In genomic region chr7:5678295-5679046, GRCh38 we compare ENCODE assay signal across 8 cellular contexts.
DNase-seq lines count a peak whose midpoint lies in the region; ATAC-seq, FAIRE-seq and TF ChIP-seq lines count a peak whose summit lies in the region.

No MANE protein-coding gene starts in this region.

- intact Hi-C loops in CD14-positive monocyte (cut with micrococcal nuclease): loop anchor here (5.0 kb wide), 1 partner anchor 181 kb away; no protein-coding TSS in a partner anchor
- intact Hi-C loops in naive thymus-derived CD4-positive, alpha-beta T cell (cut with micrococcal nuclease): loop anchor here (1.0 to 2.0 kb wide), 2 partner anchors 16 to 184 kb away; no protein-coding TSS in a partner anchor

- H3K9me3 ChIP-seq in astrocyte (ENCODE audit: insufficient read depth, low read depth, low read length): no peaks in the 10 kb centered on the region
- no peaks in the 10 kb centered on the region for H3K9me3 ChIP-seq in naive thymus-derived CD4-positive, alpha-beta T cell (ENCODE audit: control insufficient read depth in 2 of 3, low read length in 3 of 3)
- no peaks in the 10 kb centered on the region for H3K9me3 ChIP-seq in neural progenitor cell (ENCODE audit: low read depth)

- POLR2A ChIA-PET in naive thymus-derived CD4-positive, alpha-beta T cell (lab: Charles Lee): interaction anchor here (0.5 to 18.7 kb wide), 3 partner anchors 20 to 183 kb away, joined by 3 to 177 read pairs (median 3); no protein-coding TSS in a partner anchor

- FAIRE-seq in astrocyte (lab: Jason Lieb, UNC): no peak

- H3K27ac Mint-ChIP-seq in CD14-positive monocyte (peak overlapping the region; percentile 98 to 99 (median 99)), IgD-negative memory B cell (peak overlapping the region; percentile 52 to 97 (median 91)), astrocyte (ENCODE audit: unreplicated experiment) (peak overlapping the region; percentile 3), neural progenitor cell (no peak overlapping the region)
- H3K27ac Mint-ChIP-seq in naive thymus-derived CD4-positive, alpha-beta T cell: peak overlapping the region in 7 of 9 donors; percentile 2 to 81 (median 59)

- peaks cover 35% of the 10 kb centered on the region for H3F3A ChIP-seq in neural progenitor cell (ENCODE audit: low read depth)

- H4K20me1 ChIP-seq in astrocyte (ENCODE audit: insufficient read depth, low read length): peaks cover 61% of the 10 kb centered on the region
- peaks cover 35% of the 10 kb centered on the region for H4K20me1 ChIP-seq in neural progenitor cell (ENCODE audit: low read depth)

- peaks cover 16% of the 10 kb centered on the region for H3K4me1 ChIP-seq in astrocyte (ENCODE audit: insufficient read depth, low read length)
- peaks cover 5 to 22% of the 10 kb centered on the region in 2 donors for H3K4me1 ChIP-seq in naive thymus-derived CD4-positive, alpha-beta T cell (ENCODE audit: control insufficient read depth in 2 of 2, insufficient read depth in 2 of 2, low read length in 2 of 2)
- H3K4me1 ChIP-seq in neural progenitor cell: peaks cover 11% of the 10 kb centered on the region

- no peak overlapping the region for H3K4me3 ChIP-seq in astrocyte (ENCODE audit: insufficient read depth, low read depth, low read length)
- H3K4me3 ChIP-seq in naive thymus-derived CD4-positive, alpha-beta T cell (ENCODE audit: low read length): no peak overlapping the region
- no peak overlapping the region for H3K4me3 ChIP-seq in neural progenitor cell

- peaks cover 67% of the 10 kb centered on the region for H3K4me1 Mint-ChIP-seq in CD14-positive monocyte
- H3K4me1 Mint-ChIP-seq in IgD-negative memory B cell: peaks cover 32 to 51% (median 43%) of the 10 kb centered on the region in 3 donors
- H3K4me1 Mint-ChIP-seq in astrocyte (ENCODE audit: low read depth, unreplicated experiment): peaks cover 34% of the 10 kb centered on the region
- peaks cover 44 to 71% (median 61%) of the 10 kb centered on the region in 7 donors for H3K4me1 Mint-ChIP-seq in naive thymus-derived CD4-positive, alpha-beta T cell
- peaks cover 51% of the 10 kb centered on the region for H3K4me1 Mint-ChIP-seq in neural progenitor cell

- H2AFZ ChIP-seq in astrocyte (ENCODE audit: low read depth, low read length): no peak overlapping the region
- no peak overlapping the region for H2AFZ ChIP-seq in neural progenitor cell (replicated peaks)

- no peak overlapping the region for H3K4me2 ChIP-seq in astrocyte (ENCODE audit: low read length)
- H3K4me2 ChIP-seq in neural progenitor cell: no peak overlapping the region

- H3K36me3 Mint-ChIP-seq in CD14-positive monocyte: peaks cover 13 to 40% of the 10 kb centered on the region in 2 donors
- peaks cover 3% of the 10 kb centered on the region for H3K36me3 Mint-ChIP-seq in IgD-negative memory B cell
- peaks cover 12% of the 10 kb centered on the region for H3K36me3 Mint-ChIP-seq in astrocyte (ENCODE audit: low read depth, unreplicated experiment)
- H3K36me3 Mint-ChIP-seq in naive thymus-derived CD4-positive, alpha-beta T cell: peaks cover 1 to 19% (median 6%) of the 10 kb centered on the region in 5 donors
- H3K36me3 Mint-ChIP-seq in neural progenitor cell: peaks cover 3% of the 10 kb centered on the region

- peaks cover 1% of the 10 kb centered on the region for H3K36me3 ChIP-seq in astrocyte (ENCODE audit: insufficient read depth, low read length)
- peaks cover 0 to 17% (median 3%) of the 10 kb centered on the region in 3 experiments for H3K36me3 ChIP-seq in naive thymus-derived CD4-positive, alpha-beta T cell (ENCODE audit: control insufficient read depth in 2 of 3, insufficient read depth in 3 of 3, low read length in 3 of 3)
- H3K36me3 ChIP-seq in neural progenitor cell: no peaks in the 10 kb centered on the region

- H3K27me3 ChIP-seq in astrocyte (ENCODE audit: insufficient read depth, low read length) (no peaks in the 10 kb centered on the region), neural progenitor cell (no peaks in the 10 kb centered on the region)
- no peaks in the 10 kb centered on the region for H3K27me3 ChIP-seq in naive thymus-derived CD4-positive, alpha-beta T cell (ENCODE audit: control insufficient read depth in 2 of 2, insufficient read depth in 2 of 2, low read length in 2 of 2)

- H3K27ac ChIP-seq in astrocyte (ENCODE audit: low read depth, low read length): no peak overlapping the region
- H3K27ac ChIP-seq in naive thymus-derived CD4-positive, alpha-beta T cell (ENCODE audit: low read depth, low read length): no peak overlapping the region
- no peak overlapping the region for H3K27ac ChIP-seq in neural progenitor cell

- peaks cover 39% of the 10 kb centered on the region for H3K79me2 ChIP-seq in astrocyte (ENCODE audit: insufficient read depth, low read length)
- H3K79me2 ChIP-seq in neural progenitor cell (ENCODE audit: low read depth): no peaks in the 10 kb centered on the region

- no peak for ATAC-seq in naive thymus-derived CD4-positive, alpha-beta T cell
- ATAC-seq in HG02840 (IDR thresholded peaks at IDR 0.05; ENCODE audit: low FRiP score, unreplicated experiment): no peak

- DNase-seq in CD14-positive monocyte (ENCODE audit: low spot score) (no peak), astrocyte (ENCODE audit: low read depth) (no peak), NCI-H1417 (lab: John Stamatoyannopoulos, UW) (no peak), neural progenitor cell (ENCODE audit: low spot score) (no peak), activated gamma-delta T cell treated with Interleukin-2 at 50 U/mL for 16 hours (no peak)
- DNase-seq in naive thymus-derived CD4-positive, alpha-beta T cell: no peak

- H3K27me3 Mint-ChIP-seq in CD14-positive monocyte (ENCODE audit: low read depth in 3 of 3): peaks cover 0 to 1% (median 0%) of the 10 kb centered on the region in 3 donors
- no peaks in the 10 kb centered on the region for H3K27me3 Mint-ChIP-seq in IgD-negative memory B cell
- no peaks in the 10 kb centered on the region for H3K27me3 Mint-ChIP-seq in astrocyte (ENCODE audit: low read depth, unreplicated experiment)
- no peaks in the 10 kb centered on the region for H3K27me3 Mint-ChIP-seq in naive thymus-derived CD4-positive, alpha-beta T cell
- H3K27me3 Mint-ChIP-seq in neural progenitor cell (ENCODE audit: insufficient read depth, low read depth): peaks cover 3% of the 10 kb centered on the region

- peak; percentile 56 for TF ChIP-seq CTCF in CD14-positive monocyte (IDR thresholded peaks at IDR 0.05)
- TF ChIP-seq CTCF in astrocyte (IDR thresholded peaks at IDR 0.05; ENCODE audit: insufficient read depth, low read depth, low read length): no peak
- TF ChIP-seq CTCF in neural progenitor cell (IDR thresholded peaks at IDR 0.05): no peak

- CTCF ChIA-PET in naive thymus-derived CD4-positive, alpha-beta T cell (lab: Charles Lee): interaction anchor here (1.0 to 2.6 kb wide), 9 partner anchors 10 to 183 kb away, joined by 3 to 13 read pairs (median 6); no protein-coding TSS in a partner anchor

- H3K4me3 Mint-ChIP-seq in CD14-positive monocyte: no peak overlapping the region
- peak overlapping the region in 1 of 4 donors; percentile 63 for H3K4me3 Mint-ChIP-seq in IgD-negative memory B cell
- H3K4me3 Mint-ChIP-seq in astrocyte (ENCODE audit: unreplicated experiment): no peak overlapping the region
- H3K4me3 Mint-ChIP-seq in naive thymus-derived CD4-positive, alpha-beta T cell: peak overlapping the region in 2 of 10 donors; percentile 1 to 45
- no peak overlapping the region for H3K4me3 Mint-ChIP-seq in neural progenitor cell

- H3K9ac ChIP-seq in astrocyte (ENCODE audit: low read length): peak overlapping the region; percentile 13
- H3K9ac ChIP-seq in neural progenitor cell: no peak overlapping the region

- H3K9me3 Mint-ChIP-seq in CD14-positive monocyte: no peaks in the 10 kb centered on the region
- H3K9me3 Mint-ChIP-seq in IgD-negative memory B cell: no peaks in the 10 kb centered on the region
- H3K9me3 Mint-ChIP-seq in astrocyte (ENCODE audit: unreplicated experiment): no peaks in the 10 kb centered on the region
- H3K9me3 Mint-ChIP-seq in naive thymus-derived CD4-positive, alpha-beta T cell: no peaks in the 10 kb centered on the region
- H3K9me3 Mint-ChIP-seq in neural progenitor cell: no peaks in the 10 kb centered on the region
